8 cellular contexts compared by ENCODE assay signal in genomic region chr2:195543902-195544894, GRCh38.
DNase-seq lines count a peak whose midpoint lies in the region; ATAC-seq, FAIRE-seq and TF ChIP-seq lines count a peak whose summit lies in the region.

No MANE protein-coding gene starts in this region.

- no peaks in the 10 kb centered on the region for H3K23me2 ChIP-seq in H1 (ENCODE audit: low read depth, low read length)

- TF ChIP-seq RAD21 in H1 (IDR thresholded peaks at IDR 0.05 in 1 of 2, conservative IDR thresholded peaks at IDR 0.05 in 1 of 2; ENCODE audit: low read depth in 2 of 2, low read length in 2 of 2), result no peak

- TF ChIP-seq CTCF in H1 (IDR thresholded peaks at IDR 0.05; ENCODE audit: control extremely low read depth in 1 of 3, insufficient read depth in 1 of 3, low read depth in 1 of 3, low read length in 3 of 3), result no peak

- no peak overlapping the region for H4K8ac ChIP-seq in H1 (ENCODE audit: extremely low read depth, insufficient read depth, low read length)

- H2BK20ac ChIP-seq in H1 (ENCODE audit: low read length), result no peak overlapping the region

- no peak overlapping the region for H3K4me3 ChIP-seq in H1 (ENCODE audit: extremely low read depth in 1 of 4, insufficient read depth in 2 of 4, low read depth in 3 of 4, low read length in 4 of 4)

- ATAC-seq in GM21529 (IDR thresholded peaks at IDR 0.05; ENCODE audit: unreplicated experiment) (peak; percentile 77), GM21737 (IDR thresholded peaks at IDR 0.05; ENCODE audit: unreplicated experiment) (no peak)

- H3K4me2 ChIP-seq in H1 (ENCODE audit: insufficient read depth in 1 of 2, low read depth in 2 of 2, low read length in 2 of 2), result no peak overlapping the region

- no peak overlapping the region for H3K56ac ChIP-seq in H1 (replicated peaks; ENCODE audit: insufficient read length, low read depth, low read length)

- H2BK5ac ChIP-seq in H1 (ENCODE audit: low read depth, low read length), result no peak overlapping the region

- TF ChIP-seq POLR2A in H1 (IDR thresholded peaks at IDR 0.05; ENCODE audit: control extremely low read depth in 1 of 2, low read depth in 2 of 2, low read length in 2 of 2) (no peak), GM12891 (IDR thresholded peaks at IDR 0.05; ENCODE audit: low read depth, low read length) (no peak)

- H2BK12ac ChIP-seq in H1 (ENCODE audit: low read depth, low read length), result no peak overlapping the region

- H3K14ac ChIP-seq in H1 (ENCODE audit: insufficient read length), result no peak overlapping the region

- DNase-seq in EH (ENCODE audit: low read depth) (peak; percentile 86), HS-5 (ENCODE audit: low read depth) (peak; percentile 41), H1 (ENCODE audit: low read depth in 1 of 2, low spot score in 2 of 2) (no peak), UCSD-AML1 (lab: John Stamatoyannopoulos, UW; ENCODE audit: unreplicated experiment) (no peak), GM12891 (ENCODE audit: insufficient read length, low spot score) (no peak), NCI-H69 (lab: John Stamatoyannopoulos, UW) (no peak)

- H2BK120ac ChIP-seq in H1 (replicated peaks; ENCODE audit: low read depth, low read length), result no peak overlapping the region

- peaks cover 0 to 3% (median 1%) of the 10 kb centered on the region in 4 experiments; a peak in 2 of 7 replicates for H3K4me1 ChIP-seq in H1 (replicated peaks in 1 of 4; ENCODE audit: control insufficient read depth in 3 of 4, insufficient read depth in 4 of 4, low read length in 3 of 4)

- H3K23ac ChIP-seq in H1 (ENCODE audit: insufficient read length), result no peak overlapping the region

- H3K4ac ChIP-seq in H1 (replicated peaks; ENCODE audit: insufficient read length, low read depth, low read length), result no peak overlapping the region

- H2BK15ac ChIP-seq in H1 (ENCODE audit: low read length), result no peak overlapping the region

- 91% methylated on average over 11 of the region's 11 CpGs; no CpG with 5 or more reads in 1 of the 2 experiments for WGBS in H1 (ENCODE audit: extremely low coverage in 1 of 2, insufficient coverage in 1 of 2, insufficient read length in 1 of 2, insufficient replicate concordance in 2 of 2, low coverage in 1 of 2, low lambda C conversion rate in 2 of 2, missing lambda C conversion rate in 1 of 2), 2 experiments

- peaks cover 4 to 8% of the 10 kb centered on the region in 2 experiments; a peak in 2 of 4 replicates for H3K9me3 ChIP-seq in H1 (ENCODE audit: insufficient read depth in 2 of 2, low read depth in 1 of 2, low read length in 1 of 2)

- H3K79me2 ChIP-seq in H1 (ENCODE audit: control insufficient read depth in 1 of 2, insufficient read depth in 2 of 2, low read length in 2 of 2), result no peaks in the 10 kb centered on the region

- TF ChIP-seq EP300 in H1 (IDR thresholded peaks at IDR 0.05; ENCODE audit: borderline replicate concordance in 1 of 2, low read depth in 2 of 2, low read length in 2 of 2), result no peak

- H3K36me3 ChIP-seq in H1 (ENCODE audit: control insufficient read depth in 2 of 4, insufficient read depth in 4 of 4, low read length in 3 of 4), result no peaks in the 10 kb centered on the region

- no peaks in the 10 kb centered on the region for H3K27me3 ChIP-seq in H1 (replicated peaks in 1 of 4; ENCODE audit: control insufficient read depth in 3 of 4, extremely low read depth in 1 of 4, insufficient read depth in 3 of 4, low read length in 3 of 4)

- H4K91ac ChIP-seq in H1 (replicated peaks; ENCODE audit: insufficient read length, low read length), result no peak overlapping the region

- no peaks in the 10 kb centered on the region for H3K79me1 ChIP-seq in H1 (ENCODE audit: low read depth, low read length)

- H2AK5ac ChIP-seq in H1 (ENCODE audit: low read depth, low read length), result no peak overlapping the region

- H4K5ac ChIP-seq in H1 (ENCODE audit: insufficient read length, low read depth, low read length), result no peak overlapping the region

- H3K18ac ChIP-seq in H1 (ENCODE audit: extremely low read depth, low read length), result no peak overlapping the region

- no peak overlapping the region for H2AFZ ChIP-seq in H1 (ENCODE audit: low read length)

- no peak for FAIRE-seq in H1 (lab: Jason Lieb, UNC)
- no peak for FAIRE-seq in GM12891 (lab: Jason Lieb, UNC)

- CTCF ChIA-PET in H1 (lab: Charles Lee; ENCODE audit: partially characterized antibody), result interaction anchor here (0.8 kb wide), 1 partner anchor 208 kb away, joined by 4 read pairs; no protein-coding TSS in a partner anchor

- H3K9ac ChIP-seq in H1 (replicated peaks in 1 of 4; ENCODE audit: extremely low read depth in 1 of 4, low read depth in 3 of 4, low read length in 3 of 4), result no peak overlapping the region

- no peaks in the 10 kb centered on the region for H4K20me1 ChIP-seq in H1 (replicated peaks in 1 of 2; ENCODE audit: control insufficient read depth in 1 of 2, insufficient read depth in 2 of 2, low read length in 2 of 2)

- POLR2A ChIA-PET in H1 (lab: Charles Lee; ENCODE audit: partially characterized antibody), result no interaction called here

- H3K27ac ChIP-seq in H1 (ENCODE audit: low read depth, low read length), result no peak overlapping the region

TF ChIP-seq in H1, 55 proteins besides CTCF, POLR2A, EP300 and RAD21 (continues in another document):
- TF ChIP-seq CEBPB (IDR thresholded peaks at IDR 0.05; ENCODE audit: low read depth, low read length), result 0 out of 2 replicates have a peak, but pooled peaks have one; percentile 30

TF ChIP-seq in GM12891, 5 proteins besides CTCF, POLR2A, EP300 and RAD21:
- no peak for TF ChIP-seq POLR2AphosphoS5 (IDR thresholded peaks at IDR 0.05; ENCODE audit: low read depth, low read length)
- no peak for TF ChIP-seq TAF1 (IDR thresholded peaks at IDR 0.05; ENCODE audit: low read depth, low read length)
- no peak for TF ChIP-seq POU2F2 (IDR thresholded peaks at IDR 0.05; ENCODE audit: low read depth, low read length)
- no peak for TF ChIP-seq SPI1 (IDR thresholded peaks at IDR 0.05; ENCODE audit: low read depth, low read length)
- no peak for TF ChIP-seq PAX5 (IDR thresholded peaks at IDR 0.05; ENCODE audit: insufficient read depth, low read length, severe bottlenecking)
TF ChIP-seq in GM12891: peak in this region for 0.

Comparison
In these comparisons a context has a peak if more than half of its experiments do, and no peak if none do; other contexts are left out.
1. DNase-seq: peak in EH (single experiment) and HS-5 (single experiment); none in H1 (0 of 2), UCSD-AML1 (single experiment), GM12891 (single experiment) and NCI-H69 (single experiment).